Comparison of ENCODE assay signal across 11 cellular contexts in genomic region chr6:20203561-20204528, GRCh38. TPM values are rescaled to one million over a fixed set of nuclear protein-coding genes. Genes with fewer than 3 reads are reported as not detected.
A peak's percentile ranks its signal among the peaks of the same experiment; 100 is the strongest.
DNase-seq lines count a peak whose midpoint lies in the region; ATAC-seq, FAIRE-seq and TF ChIP-seq lines count a peak whose summit lies in the region.
"Had no signal": no experiment of that assay in that cellular context is flagged by ENCODE, and none has a peak within 500 bp of the region (broad histone marks: within the 10 kb centered on the region; RNA-seq: fewer than 3 reads in every experiment).

No MANE protein-coding gene starts in this region.

- H3K9me3 Mint-ChIP-seq in nephron: no peaks in the 10 kb centered on the region

- H3K27ac ChIP-seq in KOPT-K1 (ENCODE audit: low read depth, low read length, poor library complexity, severe bottlenecking): peak overlapping the region; percentile 28

- no peak for FAIRE-seq in bronchial epithelial cell (lab: Jason Lieb, UNC)
- FAIRE-seq: GM19239 had no signal

- H3K27ac Mint-ChIP-seq in nephron: peak overlapping the region; percentile 67 to 93 (median 76)

- no peak for TF ChIP-seq CTCF in bronchial epithelial cell (IDR thresholded peaks at IDR 0.05; ENCODE audit: insufficient read depth, low read length, severe bottlenecking)
- no peak for TF ChIP-seq CTCF in nephron (IDR thresholded peaks at IDR 0.05; ENCODE audit: unreplicated experiment in 3 of 3)

- H3K36me3 ChIP-seq in KOPT-K1 (ENCODE audit: insufficient read depth, low read length) (no peaks in the 10 kb centered on the region), bronchial epithelial cell (ENCODE audit: control insufficient read depth, insufficient read depth, low read length) (no peaks in the 10 kb centered on the region)

- ATAC-seq in HG03135 (IDR thresholded peaks at IDR 0.05; ENCODE audit: unreplicated experiment) (no peak), GM21423 (IDR thresholded peaks at IDR 0.05; ENCODE audit: unreplicated experiment) (no peak)

- no peak overlapping the region for H3K4me3 ChIP-seq in bronchial epithelial cell (ENCODE audit: low read depth, low read length)

- peaks cover 45% of the 10 kb centered on the region for H3K4me1 Mint-ChIP-seq in nephron

- no peaks in the 10 kb centered on the region for H3K27me3 ChIP-seq in bronchial epithelial cell (ENCODE audit: control insufficient read depth, insufficient read depth, low read length)

- no peak overlapping the region for H3K4me3 Mint-ChIP-seq in nephron

- H3K27me3 Mint-ChIP-seq in nephron (ENCODE audit: low read depth): no peaks in the 10 kb centered on the region

- DNase-seq in DMS53 treated with DMSO at 0.1 percent for 48 hours (lab: John Stamatoyannopoulos, UW; ENCODE audit: unreplicated experiment) (peak; percentile 81), bronchial epithelial cell (ENCODE audit: low read depth) (peak; percentile 18), NCI-H748 treated with DMSO at 0.1 percent for 48 hours (lab: John Stamatoyannopoulos, UW) (no peak)
- no peak for DNase-seq in stimulated activated CD4-positive, alpha-beta T cell treated with anti-CD3 and anti-CD28 coated beads, Interleukin-2, amount 100 ng/mL, for 48 hours
- DNase-seq: activated CD4-positive, alpha-beta T cell treated with anti-CD3 and anti-CD28 coated beads, Interleukin-2, amount 50 U/mL, for 1 hour had no signal

- no peaks in the 10 kb centered on the region for H3K9me3 ChIP-seq in KOPT-K1 (ENCODE audit: insufficient read depth, low read length, poor library complexity, severe bottlenecking)

- no peaks in the 10 kb centered on the region for H3K36me3 Mint-ChIP-seq in nephron (ENCODE audit: low read depth)

RNA-seq across cellular contexts. Expression of gene MBOAT1, which starts 8.4 kb away (rescaled TPM):
- total RNA-seq in bronchial epithelial cell: 16.3 and 18.8 TPM in 2 replicates
- total RNA-seq: OCI-LY7 had no signal

Comparison
In these comparisons a context has a peak if more than half of its experiments do, and no peak if none do; other contexts are left out.
1. DNase-seq: peak in DMS53 treated with DMSO at 0.1 percent for 48 hours (single experiment) and bronchial epithelial cell (single experiment); none in NCI-H748 treated with DMSO at 0.1 percent for 48 hours (single experiment) and stimulated activated CD4-positive, alpha-beta T cell treated with anti-CD3 and anti-CD28 coated beads, Interleukin-2, amount 100 ng/mL, for 48 hours (0 of 2).